Comparison of ENCODE assay signal across 24 cellular contexts in genomic region chr12:1536817-1537216, GRCh38.
"Had no signal": no experiment of that assay in that cellular context is flagged by ENCODE, and none has a peak within 500 bp of the region (broad histone marks: within the 10 kb centered on the region; RNA-seq: fewer than 3 reads in every experiment).

No MANE protein-coding gene starts in this region.

- H3K36me3 ChIP-seq: gastrocnemius medialis, heart right ventricle, left ventricle myocardium inferior, spleen, tibial nerve, upper lobe of right lung, vagina had no signal

- ATAC-seq: gastrocnemius medialis; heart right ventricle; mucosa of descending colon; naive thymus-derived CD8-positive, alpha-beta T cell; sciatic nerve; stimulated activated naive B cell treated with anti-CD40 and anti-IgM and Interleukin-4, amounts not matched to agents 10 μg/mL and 1 μg/mL and 100 μg/mL, for 72 hours; stimulated activated naive CD8-positive, alpha-beta T cell treated with anti-CD3 and anti-CD28 coated beads, Interleukin-15, amount 100 ng/mL, for 72 hours; upper lobe of right lung had no signal

- H3K27ac ChIP-seq: coronary artery, gastrocnemius medialis, heart right ventricle, left ventricle myocardium inferior, spleen, testis, tibial nerve, upper lobe of right lung, vagina had no signal

- H3K4me3 ChIP-seq: coronary artery, gastrocnemius medialis, heart right ventricle, left ventricle myocardium inferior, lung, mucosa of descending colon, spleen, testis, tibial nerve, upper lobe of right lung, vagina had no signal

- H3K4me3 Mint-ChIP-seq: endodermal cell; neural crest cell; stimulated activated naive B cell treated with anti-CD40 and anti-IgM and Interleukin-4, amounts not matched to agents 10 μg/mL and 1 μg/mL and 100 μg/mL, for 72 hours; stimulated activated naive CD8-positive, alpha-beta T cell treated with anti-CD3 and anti-CD28 coated beads, Interleukin-15, amount 100 ng/mL, for 72 hours had no signal

- H3K27ac Mint-ChIP-seq: endodermal cell; naive thymus-derived CD8-positive, alpha-beta T cell; stimulated activated naive B cell treated with anti-CD40 and anti-IgM and Interleukin-4, amounts not matched to agents 10 μg/mL and 1 μg/mL and 100 μg/mL, for 72 hours; stimulated activated naive CD8-positive, alpha-beta T cell treated with anti-CD3 and anti-CD28 coated beads, Interleukin-15, amount 100 ng/mL, for 72 hours had no signal

- H3K4me1 ChIP-seq: gastrocnemius medialis, testis had no signal

- H3K9me3 ChIP-seq: gastrocnemius medialis, heart right ventricle, left ventricle myocardium inferior, mucosa of descending colon, spleen, testis, tibial nerve, upper lobe of right lung, vagina had no signal

- H3K9me3 Mint-ChIP-seq: endodermal cell; naive thymus-derived CD8-positive, alpha-beta T cell; neural crest cell; stimulated activated naive B cell treated with anti-CD40 and anti-IgM and Interleukin-4, amounts not matched to agents 10 μg/mL and 1 μg/mL and 100 μg/mL, for 72 hours; stimulated activated naive CD8-positive, alpha-beta T cell treated with anti-CD3 and anti-CD28 coated beads, Interleukin-15, amount 100 ng/mL, for 72 hours had no signal

- H3K36me3 Mint-ChIP-seq: stimulated activated naive B cell treated with anti-CD40 and anti-IgM and Interleukin-4, amounts not matched to agents 10 μg/mL and 1 μg/mL and 100 μg/mL, for 72 hours had no signal

- H3K27me3 ChIP-seq: testis, vagina had no signal

- DNase-seq: effector CD4-positive, alpha-beta T cell; endodermal cell; erythroblast; gastrocnemius medialis; heart right ventricle; hypothalamus; left ventricle myocardium inferior; mucosa of descending colon; naive thymus-derived CD8-positive, alpha-beta T cell; posterior cingulate gyrus; spleen; stimulated activated CD4-positive, alpha-beta T cell treated with anti-CD3 and anti-CD28 coated beads, Interleukin-15, amount 100 ng/mL, for 24 hours; stimulated activated CD4-positive, alpha-beta T cell treated with anti-CD3 and anti-CD28 coated beads, Interleukin-1b, Interleukin-23, amount 100 ng/mL, for 48 hours; stimulated activated CD4-positive, alpha-beta T cell treated with anti-CD3 and anti-CD28 coated beads, Interleukin-4, amount 100 ng/mL, for 4 hours; stimulated activated naive B cell treated with anti-CD40 and anti-IgM and Interleukin-4, amounts not matched to agents 10 μg/mL and 1 μg/mL and 100 μg/mL, for 72 hours; stimulated activated naive CD8-positive, alpha-beta T cell treated with anti-CD3 and anti-CD28 coated beads, Interleukin-15, amount 100 ng/mL, for 72 hours; testis had no signal
